22 cellular contexts compared by ENCODE assay signal in the genomic region with DNA sequence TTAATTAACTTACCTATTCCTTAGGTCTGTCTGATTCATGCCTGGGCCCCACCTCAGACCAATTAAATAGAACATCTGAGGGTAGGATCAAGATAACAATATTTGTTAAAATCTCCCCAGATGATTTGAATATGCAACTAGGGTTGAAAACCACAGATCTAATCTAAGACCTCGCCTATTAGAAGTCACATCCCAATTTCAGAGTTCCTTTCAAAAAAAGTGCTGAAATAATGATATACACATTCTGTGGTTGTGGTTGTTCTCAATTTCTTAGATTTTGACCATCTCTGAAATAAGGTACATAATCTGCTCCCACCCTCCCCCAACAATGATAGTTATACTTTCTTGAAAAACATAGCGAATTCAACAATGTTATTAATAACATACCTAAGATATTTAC.
"Had no signal": no experiment of that assay in that cellular context is flagged by ENCODE, and none has a peak within 500 bp of the region (broad histone marks: within the 10 kb centered on the region; RNA-seq: fewer than 3 reads in every experiment).

No MANE protein-coding gene starts in this region.

- H3K4me1 ChIP-seq: breast epithelium had no signal

- DNase-seq: activated CD4-positive, alpha-beta T cell treated with anti-CD3 and anti-CD28 coated beads for 4 hours; activated CD8-positive, alpha-beta memory T cell treated with anti-CD3 and anti-CD28 coated beads, Interleukin-2, amount 50 U/mL, for 4 hours; activated CD8-positive, alpha-beta T cell treated with anti-CD3 and anti-CD28 coated beads for 36 hours; aorta; caudate nucleus; MG63; NCI-H1105 treated with DMSO at 0.1 percent for 48 hours; NCI-H1436 treated with DMSO at 0.1 percent for 48 hours; NCI-H187; NCI-H2081; NCI-H510A treated with DMSO at 0.1 percent for 48 hours; NCI-H69; NK-92 treated with Interleukin-12 subunit alpha and Interleukin-12 subunit beta, amount 100 ng/mL, for 24 hours; PC-3; SHP77 treated with DMSO at 0.1 percent for 48 hours; T-helper 2 cell had no signal

- H3K9me3 Mint-ChIP-seq: activated CD8-positive, alpha-beta T cell treated with anti-CD3 and anti-CD28 coated beads for 36 hours; activated naive CD4-positive, alpha-beta T cell treated with anti-CD3 and anti-CD28 coated beads, Interleukin-2, amount 50 U/mL, for 24 hours had no signal

- H3K27me3 ChIP-seq: MG63 had no signal

- ATAC-seq: activated CD4-positive, CD25-positive, alpha-beta regulatory T cell treated with anti-CD3 and anti-CD28 coated beads, Interleukin-2, amount 50 U/mL, for 24 hours; activated CD8-positive, alpha-beta T cell treated with anti-CD3 and anti-CD28 coated beads for 36 hours; PC-3 had no signal

- H3K27ac Mint-ChIP-seq: activated CD8-positive, alpha-beta T cell treated with anti-CD3 and anti-CD28 coated beads for 36 hours had no signal

- H3K4me3 Mint-ChIP-seq: activated CD8-positive, alpha-beta T cell treated with anti-CD3 and anti-CD28 coated beads for 36 hours had no signal

- H3K9me3 ChIP-seq: breast epithelium, MG63 had no signal

- H3K36me3 ChIP-seq: breast epithelium, MG63, WERI-Rb-1 had no signal

- H3K27me3 Mint-ChIP-seq: activated naive CD4-positive, alpha-beta T cell treated with anti-CD3 and anti-CD28 coated beads, Interleukin-2, amount 50 U/mL, for 24 hours had no signal

- H3K27ac ChIP-seq: breast epithelium, KMS-11, WERI-Rb-1 had no signal

- FAIRE-seq: RCC 7860 had no signal

- H3K4me3 ChIP-seq: breast epithelium, MG63 had no signal
